19 cellular contexts compared by ENCODE assay signal in genomic region chr20:46356195-46357029, GRCh38. TPM values are rescaled to one million over a fixed set of nuclear protein-coding genes. Genes with fewer than 3 reads are reported as not detected.
DNase-seq lines count a peak whose midpoint lies in the region; ATAC-seq and TF ChIP-seq lines count a peak whose summit lies in the region.
"Had no signal": no experiment of that assay in that cellular context is flagged by ENCODE, and none has a peak within 500 bp of the region (broad histone marks: within the 10 kb centered on the region; RNA-seq: fewer than 3 reads in every experiment).

No MANE protein-coding gene starts in this region.

- TF ChIP-seq CTCF in CD14-positive monocyte (IDR thresholded peaks at IDR 0.05) (no peak), progenitor cell of endocrine pancreas (IDR thresholded peaks at IDR 0.05; ENCODE audit: unreplicated experiment) (no peak), GM23338 (conservative IDR thresholded peaks at IDR 0.05; ENCODE audit: low read depth in 2 of 2) (no peak)

- peak; percentile 39 for DNase-seq in CD14-positive monocyte (ENCODE audit: low spot score)
- peak; percentile 40 for DNase-seq in H7
- no peak for DNase-seq in progenitor cell of endocrine pancreas (ENCODE audit: low spot score, unreplicated experiment)
- no peak for DNase-seq in SW 1271 (lab: John Stamatoyannopoulos, UW)
- no peak for DNase-seq in GM23338 (ENCODE audit: low spot score)
- DNase-seq: activated CD4-positive, alpha-beta T cell treated with anti-CD3 and anti-CD28 coated beads, Interleukin-2, amount 10 ng/mL, durations not matched to agents 24 days and 14 days; activated T-cell treated with anti-CD3 and anti-CD28 coated beads, Interleukin-2, amount 50 U/mL, for 1 hour; AML-193; endodermal cell; foreskin melanocyte; NCI-H2081 treated with DMSO at 0.1 percent for 48 hours; NCI-H774; T-helper 9 cell had no signal

- ATAC-seq in HG02623 (IDR thresholded peaks at IDR 0.05; ENCODE audit: unreplicated experiment) = no peak
- no peak for ATAC-seq in GM21825 (IDR thresholded peaks at IDR 0.05; ENCODE audit: unreplicated experiment)
- no peak for ATAC-seq in GM23338

- no peak overlapping the region for H3K4me2 ChIP-seq in GM23338
- H3K4me2 ChIP-seq: smooth muscle cell had no signal

- H3K4me3 ChIP-seq in H7 (ENCODE audit: insufficient read depth, low read depth, low read length) (no peak overlapping the region), GM23338 (no peak overlapping the region)
- H3K4me3 ChIP-seq: smooth muscle cell had no signal

- peaks cover 48% of the 10 kb centered on the region for H3K4me1 Mint-ChIP-seq in CD14-positive monocyte
- no peaks in the 10 kb centered on the region for H3K4me1 Mint-ChIP-seq in progenitor cell of endocrine pancreas (ENCODE audit: low read depth)
- H3K4me1 Mint-ChIP-seq in GM23338 = peaks cover 1% of the 10 kb centered on the region

- H3K9me3 Mint-ChIP-seq in CD14-positive monocyte = peaks cover 0 to 1% (median 0%) of the 10 kb centered on the region in 7 donors
- no peaks in the 10 kb centered on the region for H3K9me3 Mint-ChIP-seq in progenitor cell of endocrine pancreas (ENCODE audit: low read depth)
- H3K9me3 Mint-ChIP-seq in GM23338 = no peaks in the 10 kb centered on the region
- H3K9me3 Mint-ChIP-seq: activated CD4-positive, alpha-beta T cell treated with anti-CD3 and anti-CD28 coated beads, Interleukin-2, amount 10 ng/mL, durations not matched to agents 24 days and 14 days; endodermal cell had no signal

- H3K27me3 ChIP-seq in H7 (ENCODE audit: control insufficient read depth, insufficient read depth, low read length) = no peaks in the 10 kb centered on the region
- H3K27me3 ChIP-seq in GM23338 (ENCODE audit: insufficient read depth) = no peaks in the 10 kb centered on the region

- peak overlapping the region in 1 of 7 donors; percentile 13 for H3K27ac Mint-ChIP-seq in CD14-positive monocyte
- H3K27ac Mint-ChIP-seq in progenitor cell of endocrine pancreas = peak overlapping the region; percentile 71
- H3K27ac Mint-ChIP-seq in GM23338 = no peak overlapping the region
- H3K27ac Mint-ChIP-seq: activated CD4-positive, alpha-beta T cell treated with anti-CD3 and anti-CD28 coated beads, Interleukin-2, amount 10 ng/mL, durations not matched to agents 24 days and 14 days; endodermal cell had no signal

- H3F3A ChIP-seq in GM23338 (replicated peaks; ENCODE audit: low read depth) = no peaks in the 10 kb centered on the region

- H2AFZ ChIP-seq in GM23338 = no peak overlapping the region

- H3K27ac ChIP-seq in cingulate gyrus (ENCODE audit: low read depth, low read length) (peak overlapping the region; percentile 65), GM23338 (ENCODE audit: low read depth) (no peak overlapping the region)

- H3K79me2 ChIP-seq in GM23338 (replicated peaks; ENCODE audit: insufficient read depth) = peaks cover 14% of the 10 kb centered on the region; the same call in 1 of the 2 replicates

- no peaks in the 10 kb centered on the region; the same call in 1 of the 2 replicates for H4K20me1 ChIP-seq in GM23338 (replicated peaks; ENCODE audit: insufficient read depth)

- intact Hi-C loops in CD14-positive monocyte (cut with micrococcal nuclease) = no loop called here

- peaks cover 52 to 73% of the 10 kb centered on the region in 2 donors for H3K36me3 Mint-ChIP-seq in CD14-positive monocyte
- peaks cover 4% of the 10 kb centered on the region for H3K36me3 Mint-ChIP-seq in progenitor cell of endocrine pancreas (ENCODE audit: insufficient read depth)
- H3K36me3 Mint-ChIP-seq in GM23338 (ENCODE audit: low read depth) = peaks cover 8% of the 10 kb centered on the region

- peak overlapping the region in 1 of 2 donors; percentile 9 for H3K4me3 Mint-ChIP-seq in CD14-positive monocyte
- no peak overlapping the region for H3K4me3 Mint-ChIP-seq in progenitor cell of endocrine pancreas (ENCODE audit: low read depth)
- no peak overlapping the region for H3K4me3 Mint-ChIP-seq in GM23338
- H3K4me3 Mint-ChIP-seq: activated CD4-positive, alpha-beta T cell treated with anti-CD3 and anti-CD28 coated beads, Interleukin-2, amount 10 ng/mL, durations not matched to agents 24 days and 14 days; endodermal cell had no signal

- peaks cover 0 to 2% (median 0%) of the 10 kb centered on the region in 3 donors for H3K27me3 Mint-ChIP-seq in CD14-positive monocyte (ENCODE audit: low read depth in 3 of 3)
- H3K27me3 Mint-ChIP-seq in progenitor cell of endocrine pancreas = no peaks in the 10 kb centered on the region
- peaks cover 19% of the 10 kb centered on the region for H3K27me3 Mint-ChIP-seq in GM23338 (ENCODE audit: insufficient read depth, low read depth, poor library complexity)
- H3K27me3 Mint-ChIP-seq: activated CD4-positive, alpha-beta T cell treated with anti-CD3 and anti-CD28 coated beads, Interleukin-2, amount 10 ng/mL, durations not matched to agents 24 days and 14 days had no signal

- no peaks in the 10 kb centered on the region for H3K9me2 ChIP-seq in GM23338 (ENCODE audit: insufficient read depth)

- H3K4me1 ChIP-seq in GM23338 (ENCODE audit: insufficient read depth) = peaks cover under 1% of the 10 kb centered on the region; the same call in 1 of the 2 replicates

- peaks cover 9% of the 10 kb centered on the region for H3K36me3 ChIP-seq in H7 (replicated peaks; ENCODE audit: control insufficient read depth, insufficient read depth, low read length)
- no peaks in the 10 kb centered on the region for H3K36me3 ChIP-seq in GM23338 (ENCODE audit: insufficient read depth)

TF ChIP-seq in GM23338, 12 proteins besides CTCF, POLR2A, EP300 and RAD21 (continues in another document):
- no peak for TF ChIP-seq ETS1 (IDR thresholded peaks at IDR 0.05)
- TF ChIP-seq STAT1 (IDR thresholded peaks at IDR 0.05; ENCODE audit: unreplicated experiment) = no peak
- TF ChIP-seq EZH2phosphoT487 (IDR thresholded peaks at IDR 0.05; ENCODE audit: unreplicated experiment) = no peak
- TF ChIP-seq NANOG (IDR thresholded peaks at IDR 0.05; ENCODE audit: borderline replicate concordance) = no peak

RNA-seq across cellular contexts. Expression of gene CDH22, which starts 48.1 kb away (rescaled TPM):
- polyA plus RNA-seq in CD14-positive monocyte = not detected
- 0.03 TPM in 1 of 2 replicates, not detected in the other for total RNA-seq in H7 (2014; rRNA removed; shearing (Covaris generic))
- 0.14 and 0.20 TPM in 2 replicates for total RNA-seq in progenitor cell of endocrine pancreas
- 0.10 and 0.31 TPM in 2 replicates for total RNA-seq in GM23338 (2014; rRNA removed; shearing (Covaris generic))
- 0.08 and 0.16 TPM in 2 replicates for polyA plus RNA-seq in GM23338 (2016; fragmentation: Nextera tagmentation; extraction: Ambion mirVana)
- total RNA-seq: activated CD4-positive, alpha-beta T cell treated with anti-CD3 and anti-CD28 coated beads, Interleukin-2, amount 10 ng/mL, durations not matched to agents 24 days and 14 days; MCF 10A; RPMI7951; smooth muscle cell had no signal
- polyA plus RNA-seq: smooth muscle cell had no signal

RNA-seq across cellular contexts. Expression of gene ELMO2, which starts 50.0 kb away (rescaled TPM):
- polyA plus RNA-seq in CD14-positive monocyte (10 to 100 TPM; 35.3 to 42.3 TPM), GM23338 (2016; fragmentation: Nextera tagmentation; extraction: Ambion mirVana) (13.8 and 15.1 TPM in 2 replicates)
- total RNA-seq in H7 (2014; rRNA removed; shearing (Covaris generic)) = 34.2 and 36.8 TPM in 2 replicates
- 77.2 and 79.6 TPM in 2 replicates for total RNA-seq in progenitor cell of endocrine pancreas
- 34.8 and 44.1 TPM in 2 replicates for total RNA-seq in GM23338 (2014; rRNA removed; shearing (Covaris generic))

Comparison
In these comparisons a context has a peak if more than half of its experiments do, and no peak if none do; other contexts are left out.
1. DNase-seq: peak in CD14-positive monocyte (single experiment) and H7 (single experiment); none in progenitor cell of endocrine pancreas (single experiment), SW 1271 (0 of 2) and GM23338 (single experiment).